ENCODE assay signal across 1 cellular context in the genomic region with DNA sequence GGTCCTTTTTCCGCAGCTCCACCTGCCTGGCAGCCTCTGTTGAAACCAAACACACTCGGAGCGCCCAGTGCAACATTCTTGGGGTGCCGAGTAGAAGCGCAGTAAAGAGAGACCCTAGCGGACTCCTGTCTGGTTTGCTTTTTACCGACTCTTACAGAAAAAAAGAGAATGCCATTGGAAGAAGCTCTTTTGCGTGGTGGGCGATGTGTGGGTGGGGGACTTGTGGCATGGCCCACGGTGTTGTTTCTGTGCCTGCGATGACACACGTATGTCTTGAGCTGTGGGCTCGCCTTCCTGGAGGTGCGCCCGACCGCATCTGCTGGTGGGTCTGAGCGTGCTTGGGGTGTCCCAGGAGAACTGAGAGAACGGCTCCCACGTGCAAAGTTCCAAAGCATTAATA.
TF ChIP-seq lines count a peak whose summit lies in the region.

No MANE protein-coding gene starts in this region.

TF ChIP-seq in neural cell, 6 proteins besides CTCF, POLR2A, EP300 and RAD21 (continued from another document):
- TF ChIP-seq REST (IDR thresholded peaks at IDR 0.05; ENCODE audit: borderline replicate concordance) = no peak
- no peak for TF ChIP-seq TAF1 (IDR thresholded peaks at IDR 0.05; ENCODE audit: low read depth)
- peak; percentile 8 for TF ChIP-seq POLR2AphosphoS5 (IDR thresholded peaks at IDR 0.05)
